1 cellular context compared by ENCODE assay signal in the genomic region with DNA sequence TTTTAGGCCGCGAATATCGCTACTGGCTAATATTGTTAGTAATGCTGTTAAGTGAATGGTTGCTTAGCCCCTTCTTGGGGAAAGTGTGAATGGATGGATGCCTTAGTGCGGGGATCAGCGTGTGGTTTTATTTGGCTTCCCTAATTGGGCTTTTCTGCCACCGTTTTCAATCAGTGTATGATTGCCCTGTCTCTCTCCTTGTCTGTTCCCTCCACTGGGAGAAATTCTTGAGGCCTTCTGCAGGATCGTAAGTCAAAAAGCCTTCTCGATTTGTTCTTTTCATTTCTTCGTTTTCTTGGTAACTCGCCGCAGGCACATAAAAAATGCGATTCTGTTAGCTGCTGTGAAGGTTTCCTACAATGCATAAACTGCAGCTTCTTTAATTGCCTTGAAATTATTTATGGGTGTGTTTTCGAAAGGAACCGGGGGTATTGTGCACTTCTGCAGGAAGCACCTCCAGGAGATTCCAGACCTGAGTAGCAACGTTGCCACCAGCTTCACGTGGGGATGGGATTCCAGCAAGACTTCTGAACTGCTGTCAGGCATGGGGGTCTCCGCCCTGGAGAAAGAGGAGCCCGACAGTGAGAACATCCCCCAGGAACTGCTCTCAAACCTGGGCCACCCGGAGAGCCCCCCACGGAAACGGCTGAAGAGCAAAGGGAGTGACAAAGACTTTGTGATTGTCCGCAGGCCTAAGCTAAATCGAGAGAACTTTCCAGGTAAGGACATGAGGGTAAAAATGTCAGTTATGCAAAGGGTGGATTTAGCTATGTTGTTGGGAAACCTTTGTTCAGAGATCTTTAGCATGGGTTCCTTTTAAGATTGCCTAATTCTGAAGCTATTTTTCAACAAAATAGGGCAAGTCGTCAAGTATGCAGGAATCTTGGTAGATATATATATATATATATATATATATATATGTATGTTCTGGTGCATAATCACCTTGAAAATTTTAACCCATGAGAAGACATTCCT.
TF ChIP-seq lines count a peak whose summit lies in the region.

No MANE protein-coding gene starts in this region.

TF ChIP-seq in endothelial cell of umbilical vein, 7 proteins besides CTCF, POLR2A, EP300 and RAD21 (continued from another document):
- TF ChIP-seq, protein P1, sequence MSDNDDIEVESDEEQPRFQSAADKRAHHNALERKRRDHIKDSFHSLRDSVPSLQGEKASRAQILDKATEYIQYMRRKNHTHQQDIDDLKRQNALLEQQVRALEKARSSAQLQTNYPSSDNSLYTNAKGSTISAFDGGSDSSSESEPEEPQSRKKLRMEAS (IDR thresholded peaks at IDR 0.05; ENCODE audit: insufficient read depth, insufficient read length): no peak
- TF ChIP-seq JUN (IDR thresholded peaks at IDR 0.05; ENCODE audit: borderline replicate concordance, insufficient read depth, insufficient read length, low read depth) (no peak), POLR2AphosphoS5 (IDR thresholded peaks at IDR 0.05; ENCODE audit: insufficient read depth, low read depth, low read length) (no peak), EZH2 (IDR thresholded peaks at IDR 0.05; ENCODE audit: borderline replicate concordance, low read depth, low read length, severe bottlenecking) (no peak)
